In the genomic region with DNA sequence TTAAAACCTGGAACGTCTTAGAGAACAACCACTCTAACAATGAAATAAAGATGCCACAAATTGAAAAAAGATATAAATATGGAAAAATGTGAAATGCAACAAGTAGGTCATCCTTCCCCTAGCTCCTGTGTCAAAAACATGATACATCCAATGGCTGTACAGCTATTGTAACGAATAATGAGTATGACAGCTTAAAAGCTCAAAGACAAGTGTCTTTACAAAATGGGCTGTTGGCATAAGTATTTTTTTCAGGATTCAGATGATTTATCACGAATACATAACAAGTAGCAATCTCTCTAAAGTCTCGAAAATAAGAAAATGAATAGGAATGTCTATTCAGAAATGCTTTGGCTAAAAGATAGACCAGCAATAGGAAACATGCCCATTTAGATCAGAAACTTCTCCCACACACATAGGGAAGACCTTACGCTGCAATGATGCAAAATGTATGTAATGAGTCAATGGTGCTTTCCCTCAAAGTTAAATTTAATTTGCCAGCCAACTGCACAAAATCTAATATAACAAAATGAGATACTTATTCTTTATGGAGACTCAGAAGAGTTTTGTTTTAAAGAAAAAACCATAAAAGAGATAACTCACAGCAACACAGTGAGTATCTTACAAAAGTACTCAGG, we compare ENCODE assay signal across 14 cellular contexts. TPM values are rescaled to one million over a fixed set of nuclear protein-coding genes. Genes with fewer than 3 reads are reported as not detected.
DNase-seq lines count a peak whose midpoint lies in the region; ATAC-seq and TF ChIP-seq lines count a peak whose summit lies in the region.
"Had no signal": no experiment of that assay in that cellular context is flagged by ENCODE, and none has a peak within 500 bp of the region (broad histone marks: within the 10 kb centered on the region; RNA-seq: fewer than 3 reads in every experiment).

No MANE protein-coding gene starts in this region.

- CTCF ChIA-PET in activated CD8-positive, alpha-beta T cell treated with anti-CD3 and anti-CD28 coated beads for 36 hours (lab: Charles Lee): interaction anchor here (0.8 to 1.3 kb wide), 4 partner anchors 9 to 376 kb away, joined by 3 to 7 read pairs (median 3); a partner anchor contains a TSS
- CTCF ChIA-PET in activated CD8-positive, alpha-beta T cell treated with anti-CD3 and anti-CD28 coated beads, Interleukin-2, amount 10 ng/mL, durations not matched to agents 7 days and 5 days (lab: Charles Lee): no interaction called here
- CTCF ChIA-PET in Calu3 (lab: Charles Lee): interaction anchor here (0.6 to 1.0 kb wide), 3 partner anchors 40 to 66 kb away, joined by 3 to 5 read pairs (median 3); no protein-coding TSS in a partner anchor

- peak overlapping the region; percentile 68 for H3K4me3 Mint-ChIP-seq in activated CD8-positive, alpha-beta T cell treated with anti-CD3 and anti-CD28 coated beads for 36 hours
- H3K4me3 Mint-ChIP-seq in activated CD8-positive, alpha-beta T cell treated with anti-CD3 and anti-CD28 coated beads, Interleukin-2, amount 10 ng/mL, durations not matched to agents 7 days and 5 days: no peak overlapping the region
- H3K4me3 Mint-ChIP-seq in natural killer cell treated with Interleukin-12 subunit alpha and Interleukin-12 subunit beta and Interleukin-15 and Interleukin-18, amount 100 ng/mL, for 72 hours: peak overlapping the region; percentile 59
- no peak overlapping the region for H3K4me3 Mint-ChIP-seq in Calu3 (ENCODE audit: low read depth, unreplicated experiment)
- H3K4me3 Mint-ChIP-seq: naive B cell had no signal

- POLR2A ChIA-PET in activated CD8-positive, alpha-beta T cell treated with anti-CD3 and anti-CD28 coated beads for 36 hours (lab: Charles Lee): interaction anchor here (0.6 to 1.4 kb wide), 3 partner anchors 12 to 470 kb away, joined by 3 read pairs; no protein-coding TSS in a partner anchor
- POLR2A ChIA-PET in activated CD8-positive, alpha-beta T cell treated with anti-CD3 and anti-CD28 coated beads, Interleukin-2, amount 10 ng/mL, durations not matched to agents 7 days and 5 days (lab: Charles Lee): no interaction called here

- DNase-seq in activated CD8-positive, alpha-beta T cell treated with anti-CD3 and anti-CD28 coated beads for 36 hours: no peak
- no peak for DNase-seq in activated CD8-positive, alpha-beta T cell treated with anti-CD3 and anti-CD28 coated beads, Interleukin-2, amount 10 ng/mL, durations not matched to agents 7 days and 5 days
- DNase-seq in natural killer cell treated with Interleukin-12 subunit alpha and Interleukin-12 subunit beta and Interleukin-15 and Interleukin-18, amount 100 ng/mL, for 72 hours (ENCODE audit: low spot score): no peak
- DNase-seq in NCI-H2029 (lab: John Stamatoyannopoulos, UW) (no peak), DMS153 treated with DMSO at 0.1 percent for 48 hours (lab: John Stamatoyannopoulos, UW; ENCODE audit: unreplicated experiment) (no peak), Calu3 (no peak)
- DNase-seq: ACHN; HCEC 1CT; naive B cell; NCI-H1048; stimulated activated CD8-positive, alpha-beta memory T cell treated with anti-CD3 and anti-CD28 coated beads, Interleukin-4, amount 100 ng/mL, for 48 hours had no signal

- H3K4me2 ChIP-seq in OCI-LY3 (ENCODE audit: low read length): peak overlapping the region; percentile 12; the same call in 1 of the 2 replicates
- H3K4me2 ChIP-seq: smooth muscle cell had no signal

- peak; percentile 28 for ATAC-seq in activated CD8-positive, alpha-beta T cell treated with anti-CD3 and anti-CD28 coated beads for 36 hours
- no peak for ATAC-seq in activated CD8-positive, alpha-beta T cell treated with anti-CD3 and anti-CD28 coated beads, Interleukin-2, amount 10 ng/mL, durations not matched to agents 7 days and 5 days
- ATAC-seq in GM21786 (IDR thresholded peaks at IDR 0.05; ENCODE audit: unreplicated experiment): peak; percentile 49
- ATAC-seq in natural killer cell treated with Interleukin-12 subunit alpha and Interleukin-12 subunit beta and Interleukin-15 and Interleukin-18, amount 100 ng/mL, for 72 hours: peak; percentile 48 to 56

- TF ChIP-seq CTCF in activated CD8-positive, alpha-beta T cell treated with anti-CD3 and anti-CD28 coated beads for 36 hours (IDR thresholded peaks at IDR 0.05): no peak
- TF ChIP-seq CTCF in OCI-LY3 (IDR thresholded peaks at IDR 0.05; ENCODE audit: low read depth, low read length) (no peak), Calu3 (IDR thresholded peaks at IDR 0.05; ENCODE audit: unreplicated experiment) (no peak)

- peaks cover 22% of the 10 kb centered on the region for H3K27me3 ChIP-seq in OCI-LY3 (ENCODE audit: low read depth, low read length)

- no peaks in the 10 kb centered on the region for H3K36me3 ChIP-seq in OCI-LY3 (replicated peaks; ENCODE audit: low read depth, low read length)

- H3K4me3 ChIP-seq in OCI-LY3 (ENCODE audit: low read length): no peak overlapping the region
- H3K4me3 ChIP-seq: smooth muscle cell had no signal

- H3K27me3 Mint-ChIP-seq in activated CD8-positive, alpha-beta T cell treated with anti-CD3 and anti-CD28 coated beads for 36 hours: no peaks in the 10 kb centered on the region
- H3K27me3 Mint-ChIP-seq in activated CD8-positive, alpha-beta T cell treated with anti-CD3 and anti-CD28 coated beads, Interleukin-2, amount 10 ng/mL, durations not matched to agents 7 days and 5 days (ENCODE audit: low read depth): peaks cover 27% of the 10 kb centered on the region
- H3K27me3 Mint-ChIP-seq in natural killer cell treated with Interleukin-12 subunit alpha and Interleukin-12 subunit beta and Interleukin-15 and Interleukin-18, amount 100 ng/mL, for 72 hours: no peaks in the 10 kb centered on the region
- H3K27me3 Mint-ChIP-seq in Calu3 (ENCODE audit: unreplicated experiment): no peaks in the 10 kb centered on the region

- no peaks in the 10 kb centered on the region for H3K36me3 Mint-ChIP-seq in activated CD8-positive, alpha-beta T cell treated with anti-CD3 and anti-CD28 coated beads for 36 hours (ENCODE audit: low read depth)
- H3K36me3 Mint-ChIP-seq in activated CD8-positive, alpha-beta T cell treated with anti-CD3 and anti-CD28 coated beads, Interleukin-2, amount 10 ng/mL, durations not matched to agents 7 days and 5 days (ENCODE audit: low read depth): no peaks in the 10 kb centered on the region
- no peaks in the 10 kb centered on the region for H3K36me3 Mint-ChIP-seq in natural killer cell treated with Interleukin-12 subunit alpha and Interleukin-12 subunit beta and Interleukin-15 and Interleukin-18, amount 100 ng/mL, for 72 hours
- no peaks in the 10 kb centered on the region for H3K36me3 Mint-ChIP-seq in Calu3 (ENCODE audit: insufficient read depth, unreplicated experiment)
- H3K36me3 Mint-ChIP-seq: naive B cell had no signal

- H3K27ac ChIP-seq in OCI-LY3 (ENCODE audit: low read length): no peak overlapping the region

- H3K27ac Mint-ChIP-seq in activated CD8-positive, alpha-beta T cell treated with anti-CD3 and anti-CD28 coated beads for 36 hours: peak overlapping the region; percentile 90
- H3K27ac Mint-ChIP-seq in activated CD8-positive, alpha-beta T cell treated with anti-CD3 and anti-CD28 coated beads, Interleukin-2, amount 10 ng/mL, durations not matched to agents 7 days and 5 days: no peak overlapping the region
- peak overlapping the region; percentile 60 to 87 for H3K27ac Mint-ChIP-seq in natural killer cell treated with Interleukin-12 subunit alpha and Interleukin-12 subunit beta and Interleukin-15 and Interleukin-18, amount 100 ng/mL, for 72 hours
- H3K27ac Mint-ChIP-seq in Calu3 (ENCODE audit: unreplicated experiment): no peak overlapping the region
- H3K27ac Mint-ChIP-seq: naive B cell had no signal

- H3K9me3 ChIP-seq in OCI-LY3 (ENCODE audit: insufficient read depth, low read length): no peaks in the 10 kb centered on the region

- H4K20me1 ChIP-seq in OCI-LY3 (ENCODE audit: insufficient read depth, low read length): no peaks in the 10 kb centered on the region

- no peaks in the 10 kb centered on the region for H3K79me2 ChIP-seq in OCI-LY3 (ENCODE audit: low read length)

- no TSS peak for BruUV-seq in Calu3 (replicated peaks; lab: Mats Ljungman, UMichigan)

- H3K9me3 Mint-ChIP-seq in activated CD8-positive, alpha-beta T cell treated with anti-CD3 and anti-CD28 coated beads for 36 hours: peaks cover 1% of the 10 kb centered on the region
- no peaks in the 10 kb centered on the region for H3K9me3 Mint-ChIP-seq in activated CD8-positive, alpha-beta T cell treated with anti-CD3 and anti-CD28 coated beads, Interleukin-2, amount 10 ng/mL, durations not matched to agents 7 days and 5 days (ENCODE audit: insufficient read depth)
- H3K9me3 Mint-ChIP-seq in natural killer cell treated with Interleukin-12 subunit alpha and Interleukin-12 subunit beta and Interleukin-15 and Interleukin-18, amount 100 ng/mL, for 72 hours: no peaks in the 10 kb centered on the region
- no peaks in the 10 kb centered on the region for H3K9me3 Mint-ChIP-seq in Calu3 (ENCODE audit: low read depth, unreplicated experiment)

- peaks cover 62% of the 10 kb centered on the region for H3K4me1 Mint-ChIP-seq in activated CD8-positive, alpha-beta T cell treated with anti-CD3 and anti-CD28 coated beads for 36 hours (ENCODE audit: low read depth)
- peaks cover 36% of the 10 kb centered on the region for H3K4me1 Mint-ChIP-seq in activated CD8-positive, alpha-beta T cell treated with anti-CD3 and anti-CD28 coated beads, Interleukin-2, amount 10 ng/mL, durations not matched to agents 7 days and 5 days (ENCODE audit: low read depth)
- peaks cover 64 to 69% of the 10 kb centered on the region in 2 donors for H3K4me1 Mint-ChIP-seq in natural killer cell treated with Interleukin-12 subunit alpha and Interleukin-12 subunit beta and Interleukin-15 and Interleukin-18, amount 100 ng/mL, for 72 hours (ENCODE audit: low read depth in 2 of 2)
- H3K4me1 Mint-ChIP-seq in Calu3 (ENCODE audit: low read depth, unreplicated experiment): peaks cover 25% of the 10 kb centered on the region
- H3K4me1 Mint-ChIP-seq: naive B cell had no signal

- peaks cover 23% of the 10 kb centered on the region for H3K4me1 ChIP-seq in OCI-LY3 (ENCODE audit: low read length)

- no peak overlapping the region for H3K9ac ChIP-seq in OCI-LY3 (ENCODE audit: low read length)

- intact Hi-C loops in activated CD8-positive, alpha-beta T cell treated with anti-CD3 and anti-CD28 coated beads for 36 hours (cut with micrococcal nuclease): loop anchor here (2.0 to 5.0 kb wide), 3 partner anchors 73 to 165 kb away; no protein-coding TSS in a partner anchor
- intact Hi-C loops in Calu3 (cut with micrococcal nuclease; ENCODE audit: unreplicated experiment): no loop called here

- no peak overlapping the region for H2AFZ ChIP-seq in OCI-LY3 (ENCODE audit: low read depth, low read length)

RNA-seq across cellular contexts. Expression of a gene that starts 8.3 kb away (rescaled TPM):
- total RNA-seq in activated CD8-positive, alpha-beta T cell treated with anti-CD3 and anti-CD28 coated beads for 36 hours: 1 to 10 TPM; 5.5 to 7.5 TPM
- total RNA-seq in activated CD8-positive, alpha-beta T cell treated with anti-CD3 and anti-CD28 coated beads, Interleukin-2, amount 10 ng/mL, durations not matched to agents 7 days and 5 days: 1 to 10 TPM; 3.7 to 4.0 TPM
- 100 to 1,000 TPM in 1 of 2 donors, 10 to 100 TPM in 1; 67.6 to 157 TPM for total RNA-seq in natural killer cell treated with Interleukin-12 subunit alpha and Interleukin-12 subunit beta and Interleukin-15 and Interleukin-18, amount 100 ng/mL, for 72 hours
- 7.7 and 10.8 TPM in 2 replicates for total RNA-seq in Calu3 (2022)

Comparison
In these comparisons a context has a peak if more than half of its experiments do, and no peak if none do; other contexts are left out.
1. H3K27ac Mint-ChIP-seq: peak in activated CD8-positive, alpha-beta T cell treated with anti-CD3 and anti-CD28 coated beads for 36 hours (single experiment) and natural killer cell treated with Interleukin-12 subunit alpha and Interleukin-12 subunit beta and Interleukin-15 and Interleukin-18, amount 100 ng/mL, for 72 hours (2 of 2); none in activated CD8-positive, alpha-beta T cell treated with anti-CD3 and anti-CD28 coated beads, Interleukin-2, amount 10 ng/mL, durations not matched to agents 7 days and 5 days (single experiment) and Calu3 (single experiment).
2. H3K4me3 Mint-ChIP-seq: peak in activated CD8-positive, alpha-beta T cell treated with anti-CD3 and anti-CD28 coated beads for 36 hours (single experiment) and natural killer cell treated with Interleukin-12 subunit alpha and Interleukin-12 subunit beta and Interleukin-15 and Interleukin-18, amount 100 ng/mL, for 72 hours (single experiment); none in activated CD8-positive, alpha-beta T cell treated with anti-CD3 and anti-CD28 coated beads, Interleukin-2, amount 10 ng/mL, durations not matched to agents 7 days and 5 days (single experiment) and Calu3 (single experiment).